ENCODE assay signal across 15 cellular contexts in the genomic region with DNA sequence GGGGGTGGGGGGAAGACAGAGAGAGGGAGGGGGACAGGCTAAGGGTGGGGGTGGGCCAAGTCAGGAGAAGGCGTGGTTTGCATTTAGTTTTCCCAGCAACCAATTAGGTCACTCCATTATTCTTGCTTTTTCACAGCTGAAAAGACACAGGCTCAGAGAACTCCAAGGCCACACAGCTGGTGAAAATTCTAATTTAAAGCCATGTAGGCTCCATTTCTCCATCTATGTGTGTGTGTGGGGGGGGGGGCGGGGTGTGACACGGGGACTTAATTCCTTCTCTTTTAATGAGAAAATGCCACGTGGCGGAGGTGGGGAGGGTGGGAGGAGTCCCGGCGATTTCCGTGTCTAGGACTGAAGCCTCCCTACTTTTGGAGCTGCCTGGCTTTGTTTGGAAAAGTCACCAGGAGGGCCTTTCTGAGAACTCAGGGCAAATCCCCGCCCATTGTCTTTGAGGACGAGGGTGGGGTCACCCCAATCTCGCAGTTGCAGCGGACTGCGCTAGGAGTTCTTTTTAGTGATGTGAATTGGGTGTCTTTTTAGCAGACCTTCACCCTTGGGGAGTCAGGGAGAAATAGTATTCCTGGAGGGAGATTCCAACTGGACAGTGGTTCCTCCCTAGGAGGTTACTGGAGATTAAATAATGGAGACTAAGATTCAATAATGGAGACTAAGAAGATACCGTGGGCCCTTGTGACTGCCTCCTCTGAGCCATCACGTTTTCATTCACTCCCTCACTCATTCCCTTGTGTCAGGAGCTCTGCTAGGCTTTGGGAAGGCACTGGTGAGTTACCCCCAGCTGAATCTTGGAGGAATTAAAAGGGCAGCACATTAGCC. TPM values are rescaled to one million over a fixed set of nuclear protein-coding genes. Genes with fewer than 3 reads are reported as not detected.
DNase-seq lines count a peak whose midpoint lies in the region; ATAC-seq and TF ChIP-seq lines count a peak whose summit lies in the region.
"Had no signal": no experiment of that assay in that cellular context is flagged by ENCODE, and none has a peak within 500 bp of the region (broad histone marks: within the 10 kb centered on the region; RNA-seq: fewer than 3 reads in every experiment).

No MANE protein-coding gene starts in this region.

- TF ChIP-seq EP300 in suprapubic skin (IDR thresholded peaks at IDR 0.05), result no peak

- peaks cover 46% of the 10 kb centered on the region for H3F3A ChIP-seq in neural progenitor cell (ENCODE audit: low read depth)

- H3K27ac Mint-ChIP-seq in neural progenitor cell, result no peak overlapping the region
- no peak overlapping the region for H3K27ac Mint-ChIP-seq in T-cell

- peak; percentile 80 for DNase-seq in NCI-H146 (lab: John Stamatoyannopoulos, UW)
- DNase-seq in neural progenitor cell (ENCODE audit: low spot score), result peak; percentile 85
- DNase-seq in suprapubic skin (ENCODE audit: low spot score in 2 of 2), result no peak
- DNase-seq in activated CD8-positive, alpha-beta memory T cell treated with anti-CD3 and anti-CD28 coated beads for 24 hours, result no peak
- DNase-seq in T-cell, result no peak
- no peak for DNase-seq in activated CD8-positive, alpha-beta memory T cell treated with anti-CD3 and anti-CD28 coated beads, Interleukin-2, amount 50 U/mL, for 4 hours
- DNase-seq: activated effector memory CD4-positive, alpha-beta T cell treated with Interleukin-2 at 50 U/mL for 16 hours; islet precursor cell; NCI-H1417 treated with DMSO at 0.1 percent for 48 hours; NCI-H2227 treated with DMSO at 0.1 percent for 48 hours; nucleus accumbens had no signal

- H3K4me1 ChIP-seq in ES-I3 (ENCODE audit: insufficient read depth, low read length), result peaks cover 35% of the 10 kb centered on the region
- H3K4me1 ChIP-seq in ectodermal cell (ENCODE audit: control insufficient read depth, insufficient read depth, low read length), result peaks cover 15% of the 10 kb centered on the region
- peaks cover 22% of the 10 kb centered on the region for H3K4me1 ChIP-seq in neural progenitor cell
- H3K4me1 ChIP-seq in suprapubic skin, result peaks cover 20% of the 10 kb centered on the region

- H3K27ac ChIP-seq in ectodermal cell (ENCODE audit: insufficient read depth, low read depth, low read length, poor library complexity, severe bottlenecking), result no peak overlapping the region
- H3K27ac ChIP-seq in neural progenitor cell, result peak overlapping the region; percentile 43
- no peak overlapping the region for H3K27ac ChIP-seq in suprapubic skin
- H3K27ac ChIP-seq: epithelial cell of prostate had no signal

- H3K27me3 Mint-ChIP-seq in neural progenitor cell (ENCODE audit: insufficient read depth, low read depth) (peaks cover 5% of the 10 kb centered on the region), T-cell (no peaks in the 10 kb centered on the region)

- H3K4me3 ChIP-seq in ectodermal cell (ENCODE audit: insufficient read depth, low read depth, low read length), result peak overlapping the region; percentile 12
- H3K4me3 ChIP-seq in neural progenitor cell, result peak overlapping the region; percentile 24
- no peak overlapping the region for H3K4me3 ChIP-seq in suprapubic skin

- H3K4me1 Mint-ChIP-seq in neural progenitor cell, result peaks cover 38% of the 10 kb centered on the region
- H3K4me1 Mint-ChIP-seq in T-cell, result peaks cover 13 to 21% (median 17%) of the 10 kb centered on the region in 3 donors

- H3K9ac ChIP-seq in ES-I3 (ENCODE audit: low read depth, low read length) (peak overlapping the region; percentile 52), neural progenitor cell (no peak overlapping the region)

- peak overlapping the region; percentile 55 for H2AFZ ChIP-seq in neural progenitor cell (replicated peaks)

- H3K9me3 Mint-ChIP-seq in neural progenitor cell (no peaks in the 10 kb centered on the region), T-cell (no peaks in the 10 kb centered on the region)

- H3K36me3 Mint-ChIP-seq in neural progenitor cell (no peaks in the 10 kb centered on the region), T-cell (no peaks in the 10 kb centered on the region)

- no peak for TF ChIP-seq POLR2A in suprapubic skin (IDR thresholded peaks at IDR 0.05)

- POLR2A ChIA-PET in T-cell (lab: Charles Lee), result no interaction called here

- no peaks in the 10 kb centered on the region for H4K20me1 ChIP-seq in neural progenitor cell (ENCODE audit: low read depth)

- H3K9me3 ChIP-seq in ES-I3 (ENCODE audit: control insufficient read depth, insufficient read depth, low read length), result no peaks in the 10 kb centered on the region
- no peaks in the 10 kb centered on the region for H3K9me3 ChIP-seq in ectodermal cell (ENCODE audit: control insufficient read depth, low read length)
- H3K9me3 ChIP-seq in neural progenitor cell (ENCODE audit: low read depth), result no peaks in the 10 kb centered on the region
- H3K9me3 ChIP-seq in suprapubic skin, result no peaks in the 10 kb centered on the region

- TF ChIP-seq CTCF in neural progenitor cell (IDR thresholded peaks at IDR 0.05), result no peak
- TF ChIP-seq CTCF in suprapubic skin (IDR thresholded peaks at IDR 0.05), result no peak

- H3K4me3 Mint-ChIP-seq in neural progenitor cell, result peak overlapping the region; percentile 40
- no peak overlapping the region for H3K4me3 Mint-ChIP-seq in T-cell

- ATAC-seq in T-cell (replicated peaks in 1 of 4), result no peak
- ATAC-seq: sciatic nerve had no signal

- H3K4me2 ChIP-seq in neural progenitor cell, result peak overlapping the region; percentile 72

- no peaks in the 10 kb centered on the region for H3K79me2 ChIP-seq in neural progenitor cell (ENCODE audit: low read depth)

- 11 to 13% methylated on average over 14 to 15 of the region's 15 CpGs for WGBS in ectodermal cell, 2 experiments
- 68% methylated on average over 14 of the region's 15 CpGs for WGBS in suprapubic skin

- no peaks in the 10 kb centered on the region for H3K27me3 ChIP-seq in ectodermal cell (ENCODE audit: control insufficient read depth, insufficient read depth, low read length, poor library complexity, severe bottlenecking)
- H3K27me3 ChIP-seq in neural progenitor cell, result no peaks in the 10 kb centered on the region
- no peaks in the 10 kb centered on the region for H3K27me3 ChIP-seq in suprapubic skin

- CTCF ChIA-PET in T-cell (lab: Charles Lee), result interaction anchor here (0.6 to 0.7 kb wide), 2 partner anchors 10 to 35 kb away, joined by 3 to 7 read pairs; no protein-coding TSS in a partner anchor

- no peaks in the 10 kb centered on the region for H3K36me3 ChIP-seq in ES-I3 (ENCODE audit: insufficient read depth, low read length)
- H3K36me3 ChIP-seq in ectodermal cell (ENCODE audit: control insufficient read depth, insufficient read depth, low read length), result no peaks in the 10 kb centered on the region
- H3K36me3 ChIP-seq in neural progenitor cell, result no peaks in the 10 kb centered on the region
- H3K36me3 ChIP-seq in suprapubic skin, result no peaks in the 10 kb centered on the region

RNA-seq across cellular contexts. Expression of a gene that starts 36.4 kb away (rescaled TPM):
- 13.8 TPM for polyA plus RNA-seq in ectodermal cell (2013, experiment 1 of 4)
- polyA plus RNA-seq in ectodermal cell (2013, experiment 2 of 4), result 15.7 TPM
- 9.9 TPM for polyA plus RNA-seq in ectodermal cell (2013, experiment 3 of 4)
- 11.1 TPM for polyA plus RNA-seq in ectodermal cell (2013, experiment 4 of 4)
- total RNA-seq in neural progenitor cell (ENCODE audit: low replicate concordance) (17.3 and 28.0 TPM in 2 replicates), suprapubic skin (10 to 100 TPM in 3 of 4 donors, 1 to 10 TPM in 1; 4.0 to 15.5 (median 13.1) TPM), T-cell (10 to 100 TPM; 44.8 to 71.0 (median 57.9) TPM)

Comparison
In these comparisons a context has a peak if more than half of its experiments do, and no peak if none do; other contexts are left out.
1. DNase-seq: peak in NCI-H146 (single experiment) and neural progenitor cell (single experiment); none in suprapubic skin (0 of 2), activated CD8-positive, alpha-beta memory T cell treated with anti-CD3 and anti-CD28 coated beads for 24 hours (single experiment), T-cell (0 of 34) and activated CD8-positive, alpha-beta memory T cell treated with anti-CD3 and anti-CD28 coated beads, Interleukin-2, amount 50 U/mL, for 4 hours (single experiment).